ENCODE assay signal across 11 cellular contexts in genomic region chr15:59237119-59237853, GRCh38. TPM values are rescaled to one million over a fixed set of nuclear protein-coding genes. Genes with fewer than 3 reads are reported as not detected.
DNase-seq lines count a peak whose midpoint lies in the region; ATAC-seq and TF ChIP-seq lines count a peak whose summit lies in the region.
"Had no signal": no experiment of that assay in that cellular context is flagged by ENCODE, and none has a peak within 500 bp of the region (broad histone marks: within the 10 kb centered on the region; RNA-seq: fewer than 3 reads in every experiment).

No MANE protein-coding gene starts in this region.

- H3K36me3 Mint-ChIP-seq in immature natural killer cell: peaks cover 0 to 4% (median 0%) of the 10 kb centered on the region in 3 donors

- H3K9me3 Mint-ChIP-seq in immature natural killer cell: no peaks in the 10 kb centered on the region

- in situ Hi-C loops in KBM-7 (cut with MboI; ENCODE audit: low pct_unique_long_range_greater_than_20kb, low sequenced_read_pairs): no loop called here

- peaks cover 0 to 12% (median 2%) of the 10 kb centered on the region in 3 donors for H3K27me3 Mint-ChIP-seq in immature natural killer cell (ENCODE audit: low read depth in 3 of 3)

- H3K4me3 Mint-ChIP-seq in immature natural killer cell: no peak overlapping the region

- DNase-seq in KBM-7 (peak; percentile 13), myocyte (ENCODE audit: low read depth) (peak; percentile 54), retina (no peak), HEK293T (ENCODE audit: extremely low spot score) (no peak), NCI-H2171 (lab: John Stamatoyannopoulos, UW) (no peak), immature natural killer cell (no peak)
- DNase-seq: activated effector memory CD4-positive, alpha-beta T cell treated with anti-CD3 and anti-CD28 coated beads, Interleukin-2, amount 50 U/mL, for 16 hours; lower lobe of right lung had no signal

- ATAC-seq in GM18870 (IDR thresholded peaks at IDR 0.05; ENCODE audit: unreplicated experiment): peak; percentile 59
- ATAC-seq in HG02610 (IDR thresholded peaks at IDR 0.05; ENCODE audit: unreplicated experiment): peak; percentile 60
- ATAC-seq: lower lobe of right lung had no signal

- H3K4me1 Mint-ChIP-seq in immature natural killer cell: peaks cover 7 to 13% of the 10 kb centered on the region in 2 donors

- POLR2A ChIA-PET in HEK293T (lab: Yijun Ruan, JAX): no interaction called here

- no peak overlapping the region for H3K27ac Mint-ChIP-seq in immature natural killer cell

- CTCF ChIA-PET in HEK293T (lab: Yijun Ruan, JAX): interaction anchor here (0.6 kb wide), 1 partner anchor 1636 kb away, joined by 3 read pairs; no protein-coding TSS in a partner anchor

TF ChIP-seq in HEK293T, 16 proteins besides CTCF, POLR2A, EP300 and RAD21:
- TF ChIP-seq SUZ12 (IDR thresholded peaks at IDR 0.05) (no peak), HDGF (IDR thresholded peaks at IDR 0.05; ENCODE audit: borderline replicate concordance) (no peak), NFRKB (IDR thresholded peaks at IDR 0.05) (no peak), ARNT (IDR thresholded peaks at IDR 0.05) (no peak), CTBP1 (IDR thresholded peaks at IDR 0.05; ENCODE audit: borderline replicate concordance) (no peak), FOXK2 (IDR thresholded peaks at IDR 0.05) (no peak), LEF1 (IDR thresholded peaks at IDR 0.05; ENCODE audit: borderline replicate concordance) (no peak), ELF4 (IDR thresholded peaks at IDR 0.05) (no peak), L3MBTL2 (conservative IDR thresholded peaks at IDR 0.05) (no peak), FOXA1 (IDR thresholded peaks at IDR 0.05) (no peak), PKNOX1 (IDR thresholded peaks at IDR 0.05) (no peak), SP1 (IDR thresholded peaks at IDR 0.05) (no peak), BHLHE40 (IDR thresholded peaks at IDR 0.05; ENCODE audit: borderline replicate concordance) (no peak), ZNF384 (IDR thresholded peaks at IDR 0.05) (no peak), FOXM1 (IDR thresholded peaks at IDR 0.05; ENCODE audit: borderline replicate concordance) (no peak), TARDBP (IDR thresholded peaks at IDR 0.05) (no peak)

RNA-seq across cellular contexts. Expression of gene LDHAL6B, which starts 30.6 kb away (rescaled TPM):
- not detected in 2 replicates for total RNA-seq in myocyte
- polyA plus RNA-seq in myocyte (2012): 0.11 TPM
- polyA plus RNA-seq in immature natural killer cell: not detected
- total RNA-seq: lower lobe of right lung, M059J had no signal

Comparison
In these comparisons a context has a peak if more than half of its experiments do, and no peak if none do; other contexts are left out.
1. DNase-seq: peak in KBM-7 (single experiment) and myocyte (single experiment); none in retina (single experiment), HEK293T (single experiment), NCI-H2171 (single experiment) and immature natural killer cell (0 of 3).